Comparison of ENCODE assay signal across 1 cellular context in the genomic region with DNA sequence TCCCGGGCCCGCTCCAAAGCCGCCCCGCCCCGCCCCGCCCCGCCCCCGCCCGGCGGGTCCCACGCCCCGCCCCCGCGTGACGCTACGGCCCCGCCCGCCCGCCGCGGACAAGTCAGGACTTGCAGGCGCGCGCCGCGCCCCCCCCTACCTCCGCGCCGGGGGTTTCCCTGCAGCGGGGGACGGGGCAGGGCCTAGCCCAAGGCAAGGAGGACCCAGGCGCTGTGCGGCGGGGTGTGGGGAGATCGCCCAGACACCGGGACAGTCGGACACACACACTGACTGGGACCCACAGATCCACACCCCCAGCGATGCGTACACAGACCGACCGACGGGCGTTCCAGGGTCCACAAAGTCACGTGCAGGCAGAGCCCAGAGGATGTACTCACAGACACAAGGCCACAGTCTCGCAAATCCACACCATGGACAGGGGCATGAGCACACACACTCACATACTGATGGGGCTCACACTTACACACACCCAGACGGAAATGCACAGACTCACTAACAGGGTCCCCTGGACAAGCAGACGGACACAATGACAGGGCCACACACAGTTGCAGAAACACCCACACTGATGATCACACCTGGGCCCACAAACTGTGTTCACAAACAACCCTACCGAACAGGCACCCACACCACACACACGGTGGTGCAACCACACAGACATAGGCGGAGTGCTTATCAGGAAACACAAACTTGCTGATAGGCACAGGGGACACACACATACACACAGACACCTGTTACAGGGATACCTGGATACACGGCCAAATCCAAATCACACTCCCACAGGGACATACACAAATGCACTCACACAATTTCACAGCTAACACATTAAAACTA.
TF ChIP-seq lines count a peak whose summit lies in the region.

No MANE protein-coding gene starts in this region.

TF ChIP-seq in HepG2, 621 proteins besides CTCF, POLR2A, EP300 and RAD21 (continued from another document and continues in another):
- TF ChIP-seq, protein P1, sequence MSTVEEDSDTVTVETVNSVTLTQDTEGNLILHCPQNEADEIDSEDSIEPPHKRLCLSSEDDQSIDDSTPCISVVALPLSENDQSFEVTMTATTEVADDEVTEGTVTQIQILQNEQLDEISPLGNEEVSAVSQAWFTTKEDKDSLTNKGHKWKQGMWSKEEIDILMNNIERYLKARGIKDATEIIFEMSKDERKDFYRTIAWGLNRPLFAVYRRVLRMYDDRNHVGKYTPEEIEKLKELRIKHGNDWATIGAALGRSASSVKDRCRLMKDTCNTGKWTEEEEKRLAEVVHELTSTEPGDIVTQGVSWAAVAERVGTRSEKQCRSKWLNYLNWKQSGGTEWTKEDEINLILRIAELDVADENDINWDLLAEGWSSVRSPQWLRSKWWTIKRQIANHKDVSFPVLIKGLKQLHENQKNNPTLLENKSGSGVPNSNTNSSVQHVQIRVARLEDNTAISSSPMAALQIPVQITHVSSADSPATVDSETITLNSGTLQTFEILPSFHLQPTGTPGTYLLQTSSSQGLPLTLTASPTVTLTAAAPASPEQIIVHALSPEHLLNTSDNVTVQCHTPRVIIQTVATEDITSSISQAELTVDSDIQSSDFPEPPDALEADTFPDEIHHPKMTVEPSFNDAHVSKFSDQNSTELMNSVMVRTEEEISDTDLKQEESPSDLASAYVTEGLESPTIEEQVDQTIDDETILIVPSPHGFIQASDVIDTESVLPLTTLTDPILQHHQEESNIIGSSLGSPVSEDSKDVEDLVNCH (CRISPR knock-in tag; IDR thresholded peaks at IDR 0.05): no peak
- TF ChIP-seq ZNF251 (CRISPR knock-in tag; IDR thresholded peaks at IDR 0.05) (0 out of 2 replicates have a peak, but pooled peaks have one; percentile 3), ZNF496 (CRISPR knock-in tag; IDR thresholded peaks at IDR 0.05; ENCODE audit: insufficient replicate concordance) (no peak), SP1 (IDR thresholded peaks at IDR 0.05) (no peak), SP1 (CRISPR knock-in tag; IDR thresholded peaks at IDR 0.05) (peak; percentile 56), ATAD3A (CRISPR knock-in tag; IDR thresholded peaks at IDR 0.05) (no peak), ZNF780A (CRISPR knock-in tag; IDR thresholded peaks at IDR 0.05) (peak; percentile 55; the same call in 1 of the 2 replicates), ZNF878 (CRISPR knock-in tag; IDR thresholded peaks at IDR 0.05) (no peak), IKZF1 (IDR thresholded peaks at IDR 0.05) (no peak), ZBTB42 (CRISPR knock-in tag; IDR thresholded peaks at IDR 0.05) (no peak), DMAP1 (CRISPR knock-in tag; IDR thresholded peaks at IDR 0.05) (peak; percentile 81), ZNF607 (CRISPR knock-in tag; IDR thresholded peaks at IDR 0.05; ENCODE audit: borderline replicate concordance) (peak; percentile 90), TOPORS (CRISPR knock-in tag; IDR thresholded peaks at IDR 0.05) (no peak), ARHGAP35 (CRISPR knock-in tag; IDR thresholded peaks at IDR 0.05; ENCODE audit: borderline replicate concordance) (0 out of 2 replicates have a peak, but pooled peaks have one; percentile 47), ZNF382 (CRISPR knock-in tag; IDR thresholded peaks at IDR 0.05; ENCODE audit: borderline replicate concordance) (no peak), ZNF776 (CRISPR knock-in tag; IDR thresholded peaks at IDR 0.05) (peak; percentile 81; the same call in 1 of the 2 replicates), ZNF564 (CRISPR knock-in tag; IDR thresholded peaks at IDR 0.05) (0 out of 2 replicates have a peak, but pooled peaks have one; percentile 21), ZNF282 (IDR thresholded peaks at IDR 0.05; ENCODE audit: partially characterized antibody) (no peak), ZSCAN31 (CRISPR knock-in tag; IDR thresholded peaks at IDR 0.05; ENCODE audit: low read depth) (peak; percentile 31; the same call in 1 of the 2 replicates), KDM5B (CRISPR knock-in tag; IDR thresholded peaks at IDR 0.05; ENCODE audit: borderline replicate concordance) (peak; percentile 93), CCDC6 (CRISPR knock-in tag; IDR thresholded peaks at IDR 0.05) (no peak), ISX (CRISPR knock-in tag; conservative IDR thresholded peaks at IDR 0.05) (no peak), PHF20 (CRISPR knock-in tag; IDR thresholded peaks at IDR 0.05) (0 out of 2 replicates have a peak, but pooled peaks have one; percentile 43), POLR2G (IDR thresholded peaks at IDR 0.05; ENCODE audit: low read depth, low read length) (peak; percentile 81), FOSL1 (CRISPR knock-in tag; IDR thresholded peaks at IDR 0.05; ENCODE audit: borderline replicate concordance) (no peak), MTA1 (CRISPR knock-in tag; IDR thresholded peaks at IDR 0.05; ENCODE audit: borderline replicate concordance) (peak; percentile 86; the same call in 1 of the 2 replicates), ZNF550 (CRISPR knock-in tag; IDR thresholded peaks at IDR 0.05; ENCODE audit: borderline replicate concordance) (no peak)
- TF ChIP-seq, protein P2, sequence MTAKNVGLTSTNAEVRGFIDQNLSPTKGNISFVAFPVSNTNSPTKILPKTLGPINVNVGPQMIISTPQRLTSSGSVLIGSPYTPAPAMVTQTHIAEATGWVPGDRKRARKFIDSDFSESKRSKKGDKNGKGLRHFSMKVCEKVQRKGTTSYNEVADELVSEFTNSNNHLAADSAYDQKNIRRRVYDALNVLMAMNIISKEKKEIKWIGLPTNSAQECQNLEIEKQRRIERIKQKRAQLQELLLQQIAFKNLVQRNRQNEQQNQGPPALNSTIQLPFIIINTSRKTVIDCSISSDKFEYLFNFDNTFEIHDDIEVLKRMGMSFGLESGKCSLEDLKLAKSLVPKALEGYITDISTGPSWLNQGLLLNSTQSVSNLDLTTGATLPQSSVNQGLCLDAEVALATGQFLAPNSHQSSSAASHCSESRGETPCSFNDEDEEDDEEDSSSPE (CRISPR knock-in tag; IDR thresholded peaks at IDR 0.05): 0 out of 2 replicates have a peak, but pooled peaks have one; percentile 18
- TF ChIP-seq, protein P3, sequence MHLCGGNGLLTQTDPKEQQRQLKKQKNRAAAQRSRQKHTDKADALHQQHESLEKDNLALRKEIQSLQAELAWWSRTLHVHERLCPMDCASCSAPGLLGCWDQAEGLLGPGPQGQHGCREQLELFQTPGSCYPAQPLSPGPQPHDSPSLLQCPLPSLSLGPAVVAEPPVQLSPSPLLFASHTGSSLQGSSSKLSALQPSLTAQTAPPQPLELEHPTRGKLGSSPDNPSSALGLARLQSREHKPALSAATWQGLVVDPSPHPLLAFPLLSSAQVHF (CRISPR knock-in tag; IDR thresholded peaks at IDR 0.05): peak; percentile 90; the same call in 1 of the 2 replicates
- TF ChIP-seq, protein P4, sequence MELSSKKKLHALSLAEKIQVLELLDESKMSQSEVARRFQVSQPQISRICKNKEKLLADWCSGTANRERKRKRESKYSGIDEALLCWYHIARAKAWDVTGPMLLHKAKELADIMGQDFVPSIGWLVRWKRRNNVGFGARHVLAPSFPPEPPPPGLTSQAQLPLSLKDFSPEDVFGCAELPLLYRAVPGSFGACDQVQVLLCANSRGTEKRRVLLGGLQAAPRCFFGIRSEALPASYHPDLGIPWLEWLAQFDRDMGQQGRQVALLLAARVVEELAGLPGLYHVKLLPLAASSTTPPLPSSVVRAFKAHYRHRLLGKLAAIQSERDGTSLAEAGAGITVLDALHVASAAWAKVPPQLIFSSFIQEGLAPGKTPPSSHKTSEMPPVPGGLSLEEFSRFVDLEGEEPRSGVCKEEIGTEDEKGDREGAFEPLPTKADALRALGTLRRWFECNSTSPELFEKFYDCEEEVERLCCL (CRISPR knock-in tag; IDR thresholded peaks at IDR 0.05; ENCODE audit: borderline replicate concordance): no peak
- TF ChIP-seq, protein P5, sequence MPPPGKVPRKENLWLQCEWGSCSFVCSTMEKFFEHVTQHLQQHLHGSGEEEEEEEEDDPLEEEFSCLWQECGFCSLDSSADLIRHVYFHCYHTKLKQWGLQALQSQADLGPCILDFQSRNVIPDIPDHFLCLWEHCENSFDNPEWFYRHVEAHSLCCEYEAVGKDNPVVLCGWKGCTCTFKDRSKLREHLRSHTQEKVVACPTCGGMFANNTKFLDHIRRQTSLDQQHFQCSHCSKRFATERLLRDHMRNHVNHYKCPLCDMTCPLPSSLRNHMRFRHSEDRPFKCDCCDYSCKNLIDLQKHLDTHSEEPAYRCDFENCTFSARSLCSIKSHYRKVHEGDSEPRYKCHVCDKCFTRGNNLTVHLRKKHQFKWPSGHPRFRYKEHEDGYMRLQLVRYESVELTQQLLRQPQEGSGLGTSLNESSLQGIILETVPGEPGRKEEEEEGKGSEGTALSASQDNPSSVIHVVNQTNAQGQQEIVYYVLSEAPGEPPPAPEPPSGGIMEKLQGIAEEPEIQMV (CRISPR knock-in tag; IDR thresholded peaks at IDR 0.05; ENCODE audit: low read depth): peak; percentile 65; the same call in 1 of the 2 replicates
- TF ChIP-seq, protein P6, sequence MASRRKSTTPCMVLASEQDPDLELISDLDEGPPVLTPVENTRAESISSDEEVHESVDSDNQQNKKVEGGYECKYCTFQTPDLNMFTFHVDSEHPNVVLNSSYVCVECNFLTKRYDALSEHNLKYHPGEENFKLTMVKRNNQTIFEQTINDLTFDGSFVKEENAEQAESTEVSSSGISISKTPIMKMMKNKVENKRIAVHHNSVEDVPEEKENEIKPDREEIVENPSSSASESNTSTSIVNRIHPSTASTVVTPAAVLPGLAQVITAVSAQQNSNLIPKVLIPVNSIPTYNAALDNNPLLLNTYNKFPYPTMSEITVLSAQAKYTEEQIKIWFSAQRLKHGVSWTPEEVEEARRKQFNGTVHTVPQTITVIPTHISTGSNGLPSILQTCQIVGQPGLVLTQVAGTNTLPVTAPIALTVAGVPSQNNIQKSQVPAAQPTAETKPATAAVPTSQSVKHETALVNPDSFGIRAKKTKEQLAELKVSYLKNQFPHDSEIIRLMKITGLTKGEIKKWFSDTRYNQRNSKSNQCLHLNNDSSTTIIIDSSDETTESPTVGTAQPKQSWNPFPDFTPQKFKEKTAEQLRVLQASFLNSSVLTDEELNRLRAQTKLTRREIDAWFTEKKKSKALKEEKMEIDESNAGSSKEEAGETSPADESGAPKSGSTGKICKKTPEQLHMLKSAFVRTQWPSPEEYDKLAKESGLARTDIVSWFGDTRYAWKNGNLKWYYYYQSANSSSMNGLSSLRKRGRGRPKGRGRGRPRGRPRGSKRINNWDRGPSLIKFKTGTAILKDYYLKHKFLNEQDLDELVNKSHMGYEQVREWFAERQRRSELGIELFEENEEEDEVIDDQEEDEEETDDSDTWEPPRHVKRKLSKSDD (CRISPR knock-in tag; IDR thresholded peaks at IDR 0.05; ENCODE audit: low read depth): peak; percentile 40; the same call in 1 of the 2 replicates
- TF ChIP-seq, protein P7, sequence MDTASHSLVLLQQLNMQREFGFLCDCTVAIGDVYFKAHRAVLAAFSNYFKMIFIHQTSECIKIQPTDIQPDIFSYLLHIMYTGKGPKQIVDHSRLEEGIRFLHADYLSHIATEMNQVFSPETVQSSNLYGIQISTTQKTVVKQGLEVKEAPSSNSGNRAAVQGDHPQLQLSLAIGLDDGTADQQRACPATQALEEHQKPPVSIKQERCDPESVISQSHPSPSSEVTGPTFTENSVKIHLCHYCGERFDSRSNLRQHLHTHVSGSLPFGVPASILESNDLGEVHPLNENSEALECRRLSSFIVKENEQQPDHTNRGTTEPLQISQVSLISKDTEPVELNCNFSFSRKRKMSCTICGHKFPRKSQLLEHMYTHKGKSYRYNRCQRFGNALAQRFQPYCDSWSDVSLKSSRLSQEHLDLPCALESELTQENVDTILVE (CRISPR knock-in tag; IDR thresholded peaks at IDR 0.05): peak; percentile 74
- TF ChIP-seq, protein P8, sequence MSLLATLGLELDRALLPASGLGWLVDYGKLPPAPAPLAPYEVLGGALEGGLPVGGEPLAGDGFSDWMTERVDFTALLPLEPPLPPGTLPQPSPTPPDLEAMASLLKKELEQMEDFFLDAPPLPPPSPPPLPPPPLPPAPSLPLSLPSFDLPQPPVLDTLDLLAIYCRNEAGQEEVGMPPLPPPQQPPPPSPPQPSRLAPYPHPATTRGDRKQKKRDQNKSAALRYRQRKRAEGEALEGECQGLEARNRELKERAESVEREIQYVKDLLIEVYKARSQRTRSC (CRISPR knock-in tag; IDR thresholded peaks at IDR 0.05; ENCODE audit: low read depth): no peak; the same call in 1 of the 2 replicates
- TF ChIP-seq, protein P9, sequence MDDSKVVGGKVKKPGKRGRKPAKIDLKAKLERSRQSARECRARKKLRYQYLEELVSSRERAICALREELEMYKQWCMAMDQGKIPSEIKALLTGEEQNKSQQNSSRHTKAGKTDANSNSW (CRISPR knock-in tag; IDR thresholded peaks at IDR 0.05; ENCODE audit: borderline replicate concordance): peak; percentile 86; the same call in 1 of the 2 replicates
- TF ChIP-seq, protein P10, sequence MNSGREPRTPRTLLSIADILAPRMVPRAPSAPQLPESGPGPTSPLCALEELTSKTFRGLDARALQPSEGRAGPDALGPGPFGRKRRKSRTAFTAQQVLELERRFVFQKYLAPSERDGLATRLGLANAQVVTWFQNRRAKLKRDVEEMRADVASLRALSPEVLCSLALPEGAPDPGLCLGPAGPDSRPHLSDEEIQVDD (CRISPR knock-in tag; IDR thresholded peaks at IDR 0.05; ENCODE audit: borderline replicate concordance): peak; percentile 91; the same call in 1 of the 2 replicates
- TF ChIP-seq, protein P11, sequence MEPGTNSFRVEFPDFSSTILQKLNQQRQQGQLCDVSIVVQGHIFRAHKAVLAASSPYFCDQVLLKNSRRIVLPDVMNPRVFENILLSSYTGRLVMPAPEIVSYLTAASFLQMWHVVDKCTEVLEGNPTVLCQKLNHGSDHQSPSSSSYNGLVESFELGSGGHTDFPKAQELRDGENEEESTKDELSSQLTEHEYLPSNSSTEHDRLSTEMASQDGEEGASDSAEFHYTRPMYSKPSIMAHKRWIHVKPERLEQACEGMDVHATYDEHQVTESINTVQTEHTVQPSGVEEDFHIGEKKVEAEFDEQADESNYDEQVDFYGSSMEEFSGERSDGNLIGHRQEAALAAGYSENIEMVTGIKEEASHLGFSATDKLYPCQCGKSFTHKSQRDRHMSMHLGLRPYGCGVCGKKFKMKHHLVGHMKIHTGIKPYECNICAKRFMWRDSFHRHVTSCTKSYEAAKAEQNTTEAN (CRISPR knock-in tag; conservative IDR thresholded peaks at IDR 0.05): peak; percentile 99
- TF ChIP-seq, protein P12, sequence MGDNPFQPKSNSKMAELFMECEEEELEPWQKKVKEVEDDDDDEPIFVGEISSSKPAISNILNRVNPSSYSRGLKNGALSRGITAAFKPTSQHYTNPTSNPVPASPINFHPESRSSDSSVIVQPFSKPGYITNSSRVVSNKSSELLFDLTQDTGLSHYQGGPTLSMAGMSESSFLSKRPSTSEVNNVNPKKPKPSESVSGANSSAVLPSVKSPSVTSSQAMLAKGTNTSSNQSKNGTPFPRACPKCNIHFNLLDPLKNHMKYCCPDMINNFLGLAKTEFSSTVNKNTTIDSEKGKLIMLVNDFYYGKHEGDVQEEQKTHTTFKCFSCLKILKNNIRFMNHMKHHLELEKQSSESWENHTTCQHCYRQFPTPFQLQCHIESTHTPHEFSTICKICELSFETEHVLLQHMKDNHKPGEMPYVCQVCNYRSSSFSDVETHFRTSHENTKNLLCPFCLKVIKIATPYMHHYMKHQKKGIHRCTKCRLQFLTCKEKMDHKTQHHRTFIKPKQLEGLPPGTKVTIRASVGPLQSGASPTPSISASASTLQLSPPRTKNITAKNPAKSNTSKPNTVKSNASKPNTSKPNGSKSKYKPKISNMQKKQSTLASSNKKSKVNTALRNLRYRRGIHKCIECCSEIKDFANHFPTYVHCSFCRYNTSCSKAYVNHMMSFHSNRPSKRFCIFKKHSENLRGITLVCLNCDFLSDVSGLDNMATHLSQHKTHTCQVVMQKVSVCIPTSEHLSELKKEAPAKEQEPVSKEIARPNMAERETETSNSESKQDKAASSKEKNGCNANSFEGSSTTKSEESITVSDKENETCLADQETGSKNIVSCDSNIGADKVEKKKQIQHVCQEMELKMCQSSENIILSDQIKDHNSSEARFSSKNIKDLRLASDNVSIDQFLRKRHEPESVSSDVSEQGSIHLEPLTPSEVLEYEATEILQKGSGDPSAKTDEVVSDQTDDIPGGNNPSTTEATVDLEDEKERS (CRISPR knock-in tag; IDR thresholded peaks at IDR 0.05): no peak
